In the genomic region with DNA sequence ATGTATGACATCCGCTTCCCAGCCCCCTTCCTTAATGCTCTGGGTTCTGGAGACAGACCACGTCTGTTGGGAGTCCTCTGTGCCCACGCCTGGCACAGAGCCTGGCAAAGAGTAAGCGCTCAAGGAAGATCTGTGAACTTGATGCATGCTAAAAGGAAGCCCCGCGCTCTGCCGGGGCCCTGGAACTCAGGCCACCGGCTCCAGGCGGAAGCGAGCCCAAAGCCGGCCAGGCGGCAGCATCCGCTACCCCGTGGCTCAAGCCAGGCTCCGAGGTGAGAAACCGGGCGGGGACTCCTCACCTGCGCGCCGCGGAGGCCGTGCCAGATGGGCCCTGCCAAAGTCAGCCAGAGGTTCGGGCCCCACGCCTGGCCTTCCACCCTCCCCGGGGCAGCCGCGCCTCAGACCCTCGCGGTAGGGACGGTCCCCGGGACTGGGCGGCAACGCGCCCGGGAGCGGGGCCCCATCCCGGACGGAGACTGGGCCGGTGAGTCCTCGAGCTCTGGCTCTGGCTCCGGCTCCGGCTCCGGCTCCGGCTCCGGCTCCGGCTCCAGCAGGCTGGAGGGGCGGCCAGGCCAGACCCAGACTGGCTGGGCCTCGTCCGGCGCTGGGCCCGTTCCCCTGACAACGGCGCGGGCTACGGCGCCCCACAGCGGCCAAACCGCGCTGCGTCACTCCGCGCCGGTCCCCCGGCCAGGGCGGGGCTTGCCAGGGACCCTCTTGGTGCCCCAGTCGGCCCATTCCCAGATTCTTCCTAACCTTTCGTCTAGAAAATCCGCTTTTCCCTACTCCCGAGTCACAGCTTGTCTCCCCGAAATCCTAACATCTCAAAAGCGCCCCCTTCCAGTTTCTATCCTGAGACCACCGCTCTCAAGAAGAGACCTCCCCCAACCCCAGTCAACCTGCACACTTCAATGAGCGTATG, we compare ENCODE assay signal across 8 cellular contexts. TPM values are rescaled to one million over a fixed set of nuclear protein-coding genes. Genes with fewer than 3 reads are reported as not detected.
A peak's percentile ranks its signal among the peaks of the same experiment; 100 is the strongest.
DNase-seq lines count a peak whose midpoint lies in the region; ATAC-seq and TF ChIP-seq lines count a peak whose summit lies in the region.

A gene with protein sequence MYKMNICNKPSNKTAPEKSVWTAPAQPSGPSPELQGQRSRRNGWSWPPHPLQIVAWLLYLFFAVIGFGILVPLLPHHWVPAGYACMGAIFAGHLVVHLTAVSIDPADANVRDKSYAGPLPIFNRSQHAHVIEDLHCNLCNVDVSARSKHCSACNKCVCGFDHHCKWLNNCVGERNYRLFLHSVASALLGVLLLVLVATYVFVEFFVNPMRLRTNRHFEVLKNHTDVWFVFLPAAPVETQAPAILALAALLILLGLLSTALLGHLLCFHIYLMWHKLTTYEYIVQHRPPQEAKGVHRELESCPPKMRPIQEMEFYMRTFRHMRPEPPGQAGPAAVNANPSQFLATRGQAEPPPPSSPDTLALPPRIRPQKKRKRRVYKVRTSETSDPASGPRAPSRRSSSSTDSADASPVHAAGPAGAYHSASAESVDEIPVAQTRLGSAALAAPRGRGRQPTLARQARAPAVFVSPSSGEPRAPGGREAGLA (minus strand): TSS at position 606 of the 922 bp plus-strand sequence. CDS start 8,702 bp downstream, outside the sequence.

- no peaks in the 10 kb centered on the region for H3K36me3 Mint-ChIP-seq in nephron (ENCODE audit: low read depth)

- TF ChIP-seq CTCF in GM10266 (IDR thresholded peaks at IDR 0.05; ENCODE audit: control insufficient read depth, insufficient read depth, low read depth, missing control alignments) (peak; percentile 79), nephron (IDR thresholded peaks at IDR 0.05; ENCODE audit: unreplicated experiment in 3 of 3) (peak; percentile 44 to 62 (median 44))

- DNase-seq in GM10266 (ENCODE audit: extremely low spot score) (peak; percentile 90), NCI-H69 (lab: John Stamatoyannopoulos, UW) (peak; percentile 76), foreskin melanocyte (peak; percentile 46)
- peak; percentile 57 for DNase-seq in activated naive CD4-positive, alpha-beta T cell treated with Interleukin-2 at 50 U/mL for 16 hours

- no peaks in the 10 kb centered on the region for H3K9me3 Mint-ChIP-seq in nephron

- no peaks in the 10 kb centered on the region for H3K9me3 ChIP-seq in thymus (ENCODE audit: control insufficient read depth)

- H3K27me3 Mint-ChIP-seq in nephron (ENCODE audit: low read depth) = peaks cover 4% of the 10 kb centered on the region

- peaks cover 31% of the 10 kb centered on the region for H3K4me1 Mint-ChIP-seq in nephron

- ATAC-seq in HG02623 (IDR thresholded peaks at IDR 0.05; ENCODE audit: unreplicated experiment) = peak; percentile 55
- ATAC-seq in HG03342 (IDR thresholded peaks at IDR 0.05; ENCODE audit: unreplicated experiment) = no peak

- peak within 1 kb of the TSS; percentile 79 to 87 (median 87) for H3K27ac Mint-ChIP-seq in nephron

- H3K27ac ChIP-seq in thymus (ENCODE audit: low read depth) = no peak within 1 kb of the TSS

- H3K27me3 ChIP-seq in thymus (ENCODE audit: control insufficient read depth, insufficient read depth) = peaks cover 15% of the 10 kb centered on the region

- H3K4me3 ChIP-seq in thymus (ENCODE audit: low read length) = peak within 1 kb of the TSS; percentile 52

- H3K4me3 Mint-ChIP-seq in nephron = peak within 1 kb of the TSS; percentile 82 to 91 (median 90)

- WGBS in thymus = 4% methylated on average over 73 of the region's 73 CpGs

- peaks cover 4% of the 10 kb centered on the region for H3K4me1 ChIP-seq in thymus (ENCODE audit: control insufficient read depth, insufficient read depth, low read length)

- H3K36me3 ChIP-seq in thymus (ENCODE audit: control insufficient read depth, insufficient read depth) = no peaks in the 10 kb centered on the region

RNA-seq across cellular contexts. Expression of the gene that starts here (rescaled TPM):
- 2.5 TPM for polyA plus RNA-seq in thymus
